ENCODE assay signal across 2 cellular contexts in genomic region chr11:22878039-22878438, GRCh38.
TF ChIP-seq lines count a peak whose summit lies in the region.

No MANE protein-coding gene starts in this region.

TF ChIP-seq in GM23338, 12 proteins besides CTCF, POLR2A, EP300 and RAD21 (continued from another document):
- no peak for TF ChIP-seq REST (IDR thresholded peaks at IDR 0.05; ENCODE audit: unreplicated experiment)
- no peak for TF ChIP-seq JUNB (IDR thresholded peaks at IDR 0.05; ENCODE audit: unreplicated experiment)
- no peak for TF ChIP-seq ZNF331 (CRISPR knock-in tag; IDR thresholded peaks at IDR 0.05; ENCODE audit: low read depth)
- no peak for TF ChIP-seq ETS1 (IDR thresholded peaks at IDR 0.05)
- no peak for TF ChIP-seq ZNF114 (CRISPR knock-in tag; IDR thresholded peaks at IDR 0.05)
- no peak for TF ChIP-seq CREB1 (CRISPR knock-in tag; IDR thresholded peaks at IDR 0.05; ENCODE audit: low read depth)
- no peak for TF ChIP-seq POLR2AphosphoS5 (IDR thresholded peaks at IDR 0.05; ENCODE audit: low read depth)

TF ChIP-seq in IMR-90, 13 proteins besides CTCF, POLR2A, EP300 and RAD21 (continued from another document):
- TF ChIP-seq MXI1 (IDR thresholded peaks at IDR 0.05; ENCODE audit: borderline replicate concordance, low read depth, low read length) (no peak), USF2 (IDR thresholded peaks at IDR 0.05; ENCODE audit: low read depth, low read length) (no peak), FOS (IDR thresholded peaks at IDR 0.05; ENCODE audit: low read depth, low read length) (no peak), CEBPB (IDR thresholded peaks at IDR 0.05; ENCODE audit: low read depth, low read length) (no peak), MAZ (IDR thresholded peaks at IDR 0.05; ENCODE audit: borderline replicate concordance, low read depth, low read length) (no peak), MAFK (IDR thresholded peaks at IDR 0.05; ENCODE audit: low read depth, low read length) (no peak)
